8 cellular contexts compared by ENCODE assay signal in the genomic region with DNA sequence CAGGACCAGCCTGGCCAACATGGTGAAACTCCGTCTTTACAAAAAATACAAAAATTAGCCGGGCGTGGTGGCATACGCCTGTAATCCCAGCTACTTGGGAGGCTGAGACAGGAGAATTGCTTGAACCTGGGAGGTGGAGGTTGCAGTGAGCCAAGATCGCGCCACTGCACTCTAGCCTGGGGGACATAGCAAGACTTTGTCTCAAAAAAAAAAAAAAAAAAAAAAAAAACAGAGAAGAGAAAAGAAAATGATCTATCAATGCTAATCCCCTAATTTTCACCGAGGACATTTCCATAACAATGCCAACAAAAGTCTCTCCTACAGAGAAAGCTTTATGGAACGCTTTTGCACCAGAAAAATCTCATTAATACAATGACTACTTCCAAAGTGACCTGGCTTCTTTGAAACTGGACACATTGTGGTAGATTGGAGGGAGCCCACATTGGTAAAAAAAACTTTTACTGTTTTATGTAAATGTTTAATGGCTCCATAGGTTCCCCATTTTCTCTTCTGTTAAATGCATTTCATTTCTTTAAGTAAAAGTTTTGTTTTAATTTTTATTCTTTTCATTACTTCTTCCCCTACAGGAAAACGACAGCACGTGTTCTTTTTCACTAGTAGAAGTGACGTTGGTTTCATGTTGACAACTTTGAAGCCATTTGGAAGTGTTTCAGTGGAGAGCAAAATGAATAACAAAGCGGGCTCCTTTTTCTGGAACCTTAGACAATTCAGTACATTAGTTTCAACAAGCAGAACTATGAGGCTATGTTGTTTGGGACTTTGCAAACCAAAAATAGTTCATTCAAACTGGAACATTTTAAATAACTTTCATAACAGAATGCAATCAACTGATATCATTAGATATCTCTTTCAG. TPM values are rescaled to one million over a fixed set of nuclear protein-coding genes. Genes with fewer than 3 reads are reported as not detected.
A peak's percentile ranks its signal among the peaks of the same experiment; 100 is the strongest.
DNase-seq lines count a peak whose midpoint lies in the region; ATAC-seq and TF ChIP-seq lines count a peak whose summit lies in the region.

No MANE protein-coding gene starts in this region.

- TF ChIP-seq POLR2A in NB4 (IDR thresholded peaks at IDR 0.05; ENCODE audit: extremely low read depth, insufficient read length): no peak

- peaks cover 34% of the 10 kb centered on the region for H3K36me3 Mint-ChIP-seq in effector memory CD8-positive, alpha-beta T cell (ENCODE audit: insufficient read depth)

- no peak for DNase-seq in NB4 (ENCODE audit: low read depth)
- no peak for DNase-seq in effector memory CD8-positive, alpha-beta T cell
- DNase-seq in iPS-NIHi11 (ENCODE audit: low spot score): no peak
- no peak for DNase-seq in pons (ENCODE audit: low spot score)

- peak overlapping the region; percentile 74 to 89 (median 83) for H3K4me2 ChIP-seq in BLaER1 treated with 17β-estradiol and CSF1 and Interleukin-3, amounts not matched to agents 10 nM and 100 nM
- H3K4me2 ChIP-seq in neural cell (ENCODE audit: low read length): peak overlapping the region; percentile 74

- H3K27ac Mint-ChIP-seq in effector memory CD8-positive, alpha-beta T cell: peak overlapping the region; percentile 93 to 98

- TF ChIP-seq RAD21 in neural cell (conservative IDR thresholded peaks at IDR 0.05): no peak

- peaks cover 17 to 42% (median 33%) of the 10 kb centered on the region in 10 experiments for H3K4me1 ChIP-seq in BLaER1 treated with 17β-estradiol and CSF1 and Interleukin-3, amounts not matched to agents 10 nM and 100 nM

- H3K9ac ChIP-seq in BLaER1 treated with 17β-estradiol and CSF1 and Interleukin-3, amounts not matched to agents 10 nM and 100 nM: peak overlapping the region; percentile 81 to 94 (median 91)
- H3K9ac ChIP-seq in neural cell (ENCODE audit: low read length): peak overlapping the region; percentile 79

- H3K27me3 ChIP-seq in BLaER1 treated with 17β-estradiol and CSF1 and Interleukin-3, amounts not matched to agents 10 nM and 100 nM: no peaks in the 10 kb centered on the region
- H3K27me3 ChIP-seq in neural cell (ENCODE audit: insufficient read depth, low read depth, low read length): no peaks in the 10 kb centered on the region

- peaks cover 16 to 22% of the 10 kb centered on the region in 2 donors for H3K4me1 Mint-ChIP-seq in effector memory CD8-positive, alpha-beta T cell (ENCODE audit: low read depth in 2 of 2)

- H3K4me3 ChIP-seq in BLaER1 treated with 17β-estradiol and CSF1 and Interleukin-3, amounts not matched to agents 10 nM and 100 nM: peak overlapping the region; percentile 68 to 94 (median 80)
- H3K4me3 ChIP-seq in NB4 (ENCODE audit: low read depth, low read length) (peak overlapping the region; percentile 79), neural cell (ENCODE audit: low read length) (peak overlapping the region; percentile 92)

- H3K4me3 Mint-ChIP-seq in effector memory CD8-positive, alpha-beta T cell: peak overlapping the region in 1 of 2 donors; percentile 87

- no peak for ATAC-seq in effector memory CD8-positive, alpha-beta T cell (replicated peaks)
- ATAC-seq in GM21723 (IDR thresholded peaks at IDR 0.05; ENCODE audit: unreplicated experiment): no peak
- no peak for ATAC-seq in GM18861 (IDR thresholded peaks at IDR 0.05; ENCODE audit: unreplicated experiment)

- no peaks in the 10 kb centered on the region for H3K9me3 Mint-ChIP-seq in effector memory CD8-positive, alpha-beta T cell

- H3K9me3 ChIP-seq in BLaER1 treated with 17β-estradiol and CSF1 and Interleukin-3, amounts not matched to agents 10 nM and 100 nM (replicated peaks in 1 of 11): no peaks in the 10 kb centered on the region
- no peaks in the 10 kb centered on the region for H3K9me3 ChIP-seq in neural cell (ENCODE audit: low read length)

- no peak for TF ChIP-seq EP300 in neural cell (conservative IDR thresholded peaks at IDR 0.05; ENCODE audit: poor library complexity, severe bottlenecking)

- no peaks in the 10 kb centered on the region for H3K27me3 Mint-ChIP-seq in effector memory CD8-positive, alpha-beta T cell

- H2AFZ ChIP-seq in neural cell (ENCODE audit: low read depth, low read length): peak overlapping the region; percentile 89

- H3K27ac ChIP-seq in BLaER1 treated with 17β-estradiol and CSF1 and Interleukin-3, amounts not matched to agents 10 nM and 100 nM: peak overlapping the region; percentile 84 to 94 (median 90)
- H3K27ac ChIP-seq in neural cell (ENCODE audit: low read length): peak overlapping the region; percentile 86

- no peaks in the 10 kb centered on the region for H3K9me2 ChIP-seq in neural cell (ENCODE audit: insufficient read depth, low read length)

- H3K36me3 ChIP-seq in BLaER1 treated with 17β-estradiol and CSF1 and Interleukin-3, amounts not matched to agents 10 nM and 100 nM: peaks cover 31 to 49% (median 44%) of the 10 kb centered on the region in 11 experiments
- peaks cover 6% of the 10 kb centered on the region for H3K36me3 ChIP-seq in neural cell (ENCODE audit: insufficient read depth, low read length)

- H4K20me1 ChIP-seq in BLaER1 treated with 17β-estradiol and CSF1 and Interleukin-3, amounts not matched to agents 10 nM and 100 nM: peaks cover 0 to 24% (median 6%) of the 10 kb centered on the region in 11 experiments; a peak in 6 of 22 replicates
- no peaks in the 10 kb centered on the region for H4K20me1 ChIP-seq in neural cell (ENCODE audit: insufficient read depth)

- H3K79me2 ChIP-seq in neural cell (replicated peaks; ENCODE audit: insufficient read depth, low read length): peaks cover 25% of the 10 kb centered on the region

- no peaks in the 10 kb centered on the region for H3F3A ChIP-seq in neural cell (ENCODE audit: insufficient read depth, low read length, poor library complexity, severe bottlenecking)

- TF ChIP-seq CTCF in NB4 (IDR thresholded peaks at IDR 0.05; ENCODE audit: low read depth, low read length): no peak
- no peak for TF ChIP-seq CTCF in neural cell (IDR thresholded peaks at IDR 0.05; ENCODE audit: poor library complexity, severe bottlenecking)

TF ChIP-seq in neural cell, 6 proteins besides CTCF, POLR2A, EP300 and RAD21:
- no peak for TF ChIP-seq POLR2AphosphoS5 (IDR thresholded peaks at IDR 0.05)
- TF ChIP-seq REST (IDR thresholded peaks at IDR 0.05; ENCODE audit: borderline replicate concordance): no peak
- TF ChIP-seq TAF1 (IDR thresholded peaks at IDR 0.05; ENCODE audit: low read depth): no peak
- no peak for TF ChIP-seq MXI1 (conservative IDR thresholded peaks at IDR 0.05; ENCODE audit: poor library complexity, severe bottlenecking)
- no peak for TF ChIP-seq SMC3 (conservative IDR thresholded peaks at IDR 0.05; ENCODE audit: poor library complexity)
- TF ChIP-seq EZH2 (IDR thresholded peaks at IDR 0.05; ENCODE audit: borderline replicate concordance, insufficient read depth, low read length, poor library complexity, severe bottlenecking): no peak
TF ChIP-seq in neural cell: peak in this region for 0.

RNA-seq across cellular contexts. Expression of gene FASTKD2, which starts 0.9 kb away (rescaled TPM):
- 52.1 and 56.1 TPM in 2 replicates for polyA plus RNA-seq in neural cell
- polyA minus RNA-seq in neural cell: 83.0 and 91.2 TPM in 2 replicates

RNA-seq across cellular contexts. Expression of gene MDH1B, which starts 1.2 kb away (rescaled TPM):
- polyA plus RNA-seq in neural cell: 11.7 and 17.8 TPM in 2 replicates
- polyA minus RNA-seq in neural cell: 9.3 and 9.7 TPM in 2 replicates

RNA-seq across cellular contexts. Expression of gene DYTN, which starts 48.1 kb away (rescaled TPM):
- polyA plus RNA-seq in neural cell: not detected in 2 replicates
- not detected in 2 replicates for polyA minus RNA-seq in neural cell
